2 cellular contexts compared by ENCODE assay signal in the genomic region with DNA sequence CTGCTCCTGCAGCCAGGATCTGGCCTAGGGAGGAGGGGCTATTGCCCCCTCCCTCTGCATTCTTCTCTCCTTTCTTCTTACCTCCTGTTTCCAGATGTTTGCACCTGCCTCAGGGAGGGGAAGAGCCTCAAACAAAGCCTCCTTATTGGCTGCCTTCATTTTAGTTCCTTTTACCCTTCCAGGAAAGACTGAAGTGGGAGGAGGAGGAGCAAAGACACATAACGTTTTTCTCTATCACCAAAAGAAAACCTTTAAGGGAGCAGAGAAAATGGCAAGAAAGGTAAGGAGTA.
A peak's percentile ranks its signal among the peaks of the same experiment; 100 is the strongest.
TF ChIP-seq lines count a peak whose summit lies in the region.

No MANE protein-coding gene starts in this region.

TF ChIP-seq in WTC11, 78 proteins besides CTCF, POLR2A, EP300 and RAD21:
- TF ChIP-seq, protein P1, sequence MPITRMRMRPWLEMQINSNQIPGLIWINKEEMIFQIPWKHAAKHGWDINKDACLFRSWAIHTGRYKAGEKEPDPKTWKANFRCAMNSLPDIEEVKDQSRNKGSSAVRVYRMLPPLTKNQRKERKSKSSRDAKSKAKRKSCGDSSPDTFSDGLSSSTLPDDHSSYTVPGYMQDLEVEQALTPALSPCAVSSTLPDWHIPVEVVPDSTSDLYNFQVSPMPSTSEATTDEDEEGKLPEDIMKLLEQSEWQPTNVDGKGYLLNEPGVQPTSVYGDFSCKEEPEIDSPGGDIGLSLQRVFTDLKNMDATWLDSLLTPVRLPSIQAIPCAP (CRISPR knock-in tag; IDR thresholded peaks at IDR 0.05): no peak
- TF ChIP-seq, protein P2, sequence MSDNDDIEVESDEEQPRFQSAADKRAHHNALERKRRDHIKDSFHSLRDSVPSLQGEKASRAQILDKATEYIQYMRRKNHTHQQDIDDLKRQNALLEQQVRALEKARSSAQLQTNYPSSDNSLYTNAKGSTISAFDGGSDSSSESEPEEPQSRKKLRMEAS (CRISPR knock-in tag; IDR thresholded peaks at IDR 0.05): no peak
- TF ChIP-seq, protein P3, sequence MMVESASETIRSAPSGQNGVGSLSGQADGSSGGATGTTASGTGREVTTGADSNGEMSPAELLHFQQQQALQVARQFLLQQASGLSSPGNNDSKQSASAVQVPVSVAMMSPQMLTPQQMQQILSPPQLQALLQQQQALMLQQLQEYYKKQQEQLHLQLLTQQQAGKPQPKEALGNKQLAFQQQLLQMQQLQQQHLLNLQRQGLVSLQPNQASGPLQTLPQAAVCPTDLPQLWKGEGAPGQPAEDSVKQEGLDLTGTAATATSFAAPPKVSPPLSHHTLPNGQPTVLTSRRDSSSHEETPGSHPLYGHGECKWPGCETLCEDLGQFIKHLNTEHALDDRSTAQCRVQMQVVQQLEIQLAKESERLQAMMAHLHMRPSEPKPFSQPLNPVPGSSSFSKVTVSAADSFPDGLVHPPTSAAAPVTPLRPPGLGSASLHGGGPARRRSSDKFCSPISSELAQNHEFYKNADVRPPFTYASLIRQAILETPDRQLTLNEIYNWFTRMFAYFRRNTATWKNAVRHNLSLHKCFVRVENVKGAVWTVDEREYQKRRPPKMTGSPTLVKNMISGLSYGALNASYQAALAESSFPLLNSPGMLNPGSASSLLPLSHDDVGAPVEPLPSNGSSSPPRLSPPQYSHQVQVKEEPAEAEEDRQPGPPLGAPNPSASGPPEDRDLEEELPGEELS (CRISPR knock-in tag; IDR thresholded peaks at IDR 0.05): no peak
- TF ChIP-seq FOXK1 (CRISPR knock-in tag; IDR thresholded peaks at IDR 0.05): no peak
- TF ChIP-seq SMAD4 (CRISPR knock-in tag; IDR thresholded peaks at IDR 0.05): no peak
- TF ChIP-seq NR2C2 (CRISPR knock-in tag; IDR thresholded peaks at IDR 0.05): no peak
- TF ChIP-seq HMGA2 (CRISPR knock-in tag; IDR thresholded peaks at IDR 0.05): no peak
- TF ChIP-seq ZNF317 (CRISPR knock-in tag; IDR thresholded peaks at IDR 0.05; ENCODE audit: borderline replicate concordance, low read depth): no peak
- TF ChIP-seq TEAD4 (CRISPR knock-in tag; IDR thresholded peaks at IDR 0.05): no peak
- TF ChIP-seq, protein P4, sequence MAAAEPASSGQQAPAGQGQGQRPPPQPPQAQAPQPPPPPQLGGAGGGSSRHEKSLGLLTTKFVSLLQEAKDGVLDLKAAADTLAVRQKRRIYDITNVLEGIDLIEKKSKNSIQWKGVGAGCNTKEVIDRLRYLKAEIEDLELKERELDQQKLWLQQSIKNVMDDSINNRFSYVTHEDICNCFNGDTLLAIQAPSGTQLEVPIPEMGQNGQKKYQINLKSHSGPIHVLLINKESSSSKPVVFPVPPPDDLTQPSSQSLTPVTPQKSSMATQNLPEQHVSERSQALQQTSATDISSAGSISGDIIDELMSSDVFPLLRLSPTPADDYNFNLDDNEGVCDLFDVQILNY (CRISPR knock-in tag; IDR thresholded peaks at IDR 0.05): no peak
- TF ChIP-seq, protein P5, sequence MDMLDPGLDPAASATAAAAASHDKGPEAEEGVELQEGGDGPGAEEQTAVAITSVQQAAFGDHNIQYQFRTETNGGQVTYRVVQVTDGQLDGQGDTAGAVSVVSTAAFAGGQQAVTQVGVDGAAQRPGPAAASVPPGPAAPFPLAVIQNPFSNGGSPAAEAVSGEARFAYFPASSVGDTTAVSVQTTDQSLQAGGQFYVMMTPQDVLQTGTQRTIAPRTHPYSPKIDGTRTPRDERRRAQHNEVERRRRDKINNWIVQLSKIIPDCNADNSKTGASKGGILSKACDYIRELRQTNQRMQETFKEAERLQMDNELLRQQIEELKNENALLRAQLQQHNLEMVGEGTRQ (CRISPR knock-in tag; IDR thresholded peaks at IDR 0.05): no peak
- no peak for TF ChIP-seq GRHL2 (CRISPR knock-in tag; IDR thresholded peaks at IDR 0.05; ENCODE audit: insufficient replicate concordance, severe bottlenecking)
- no peak for TF ChIP-seq TEAD1 (CRISPR knock-in tag; IDR thresholded peaks at IDR 0.05)
TF ChIP-seq in WTC11: peak in this region for 0.

TF ChIP-seq in H1, 55 proteins besides CTCF, POLR2A, EP300 and RAD21:
- TF ChIP-seq TCF12 (IDR thresholded peaks at IDR 0.05; ENCODE audit: low read depth, low read length): 0 out of 2 replicates have a peak, but pooled peaks have one; percentile 14
- TF ChIP-seq, protein P6, sequence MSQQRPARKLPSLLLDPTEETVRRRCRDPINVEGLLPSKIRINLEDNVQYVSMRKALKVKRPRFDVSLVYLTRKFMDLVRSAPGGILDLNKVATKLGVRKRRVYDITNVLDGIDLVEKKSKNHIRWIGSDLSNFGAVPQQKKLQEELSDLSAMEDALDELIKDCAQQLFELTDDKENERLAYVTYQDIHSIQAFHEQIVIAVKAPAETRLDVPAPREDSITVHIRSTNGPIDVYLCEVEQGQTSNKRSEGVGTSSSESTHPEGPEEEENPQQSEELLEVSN (IDR thresholded peaks at IDR 0.05): no peak
